Comparison of ENCODE assay signal across 10 cellular contexts in the genomic region with DNA sequence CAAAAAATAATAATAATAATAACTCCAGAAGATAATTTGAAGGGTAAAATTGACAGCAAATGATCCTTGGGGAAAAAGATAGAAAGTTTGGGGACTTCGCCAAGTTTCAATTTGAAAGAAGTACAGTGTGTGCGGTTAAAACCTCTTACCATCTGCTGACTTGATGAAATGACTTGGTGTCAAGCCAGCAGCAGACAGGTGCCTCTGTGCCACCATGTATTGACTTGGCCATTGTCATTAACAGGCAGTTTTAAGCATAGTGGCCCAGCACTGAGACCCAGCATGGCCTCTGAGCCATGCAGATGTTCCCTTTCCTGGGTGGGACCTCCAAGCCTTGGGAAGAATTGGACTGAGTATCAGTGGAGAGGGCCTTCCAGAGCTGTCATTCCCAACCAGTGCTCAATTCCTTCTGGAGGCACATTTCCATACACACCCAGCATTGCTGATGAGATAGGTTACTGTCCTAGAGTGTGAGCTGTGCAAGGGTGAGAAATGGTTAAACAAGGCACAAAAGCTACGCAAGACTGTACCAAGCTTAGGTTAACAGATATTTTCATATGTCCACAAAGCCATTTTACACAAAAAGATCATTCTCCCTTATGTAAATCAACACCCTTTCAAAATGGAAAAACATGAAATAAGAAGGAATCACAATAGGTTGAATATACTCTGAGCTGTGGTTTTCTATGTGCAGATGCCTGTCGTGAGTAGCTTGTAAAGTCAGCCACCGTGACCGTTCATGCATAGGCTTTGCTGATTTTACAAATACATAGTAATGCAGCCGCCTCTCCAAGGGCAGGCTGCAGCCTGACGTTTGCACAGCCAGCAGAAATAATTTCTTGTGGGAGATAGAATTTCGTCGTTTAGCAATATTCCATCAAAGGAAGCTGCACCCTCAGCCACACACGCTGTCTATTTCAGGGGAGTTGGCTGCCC. TPM values are rescaled to one million over a fixed set of nuclear protein-coding genes. Genes with fewer than 3 reads are reported as not detected.
DNase-seq lines count a peak whose midpoint lies in the region; ATAC-seq, FAIRE-seq and TF ChIP-seq lines count a peak whose summit lies in the region.
"Had no signal": no experiment of that assay in that cellular context is flagged by ENCODE, and none has a peak within 500 bp of the region (broad histone marks: within the 10 kb centered on the region; RNA-seq: fewer than 3 reads in every experiment).

No MANE protein-coding gene starts in this region.

- H3K4me1 Mint-ChIP-seq in T-helper 17 cell: peaks cover 2% of the 10 kb centered on the region
- H3K4me1 Mint-ChIP-seq in neural progenitor cell: peaks cover 25% of the 10 kb centered on the region

- H2AFZ ChIP-seq in neural progenitor cell (replicated peaks): no peak overlapping the region

- no peaks in the 10 kb centered on the region for H3K36me3 Mint-ChIP-seq in T-helper 17 cell (ENCODE audit: low read depth)
- no peaks in the 10 kb centered on the region for H3K36me3 Mint-ChIP-seq in neural progenitor cell

- no peak overlapping the region for H3K27ac Mint-ChIP-seq in T-helper 17 cell
- H3K27ac Mint-ChIP-seq in neural progenitor cell: no peak overlapping the region
- H3K27ac Mint-ChIP-seq: dendritic cell treated with granulocyte-macrophage colony-stimulating factor and Interleukin-4, amounts not matched to agents 40 ng/mL and 50 ng/mL, for 4 days had no signal

- peaks cover 6% of the 10 kb centered on the region for H3K4me1 ChIP-seq in effector memory CD4-positive, alpha-beta T cell (ENCODE audit: control insufficient read depth, insufficient read depth, low read length, poor library complexity, severe bottlenecking)
- H3K4me1 ChIP-seq in neural progenitor cell: peaks cover 14% of the 10 kb centered on the region

- no peaks in the 10 kb centered on the region for H3K9me3 Mint-ChIP-seq in neural progenitor cell
- H3K9me3 Mint-ChIP-seq: dendritic cell treated with granulocyte-macrophage colony-stimulating factor and Interleukin-4, amounts not matched to agents 40 ng/mL and 50 ng/mL, for 4 days had no signal

- H3F3A ChIP-seq in neural progenitor cell (ENCODE audit: low read depth): no peaks in the 10 kb centered on the region

- no peak overlapping the region for H3K4me3 ChIP-seq in effector memory CD4-positive, alpha-beta T cell (ENCODE audit: insufficient read depth, low read depth, low read length, poor library complexity, severe bottlenecking)
- no peak overlapping the region for H3K4me3 ChIP-seq in neural progenitor cell

- TF ChIP-seq CTCF in neural progenitor cell (IDR thresholded peaks at IDR 0.05): no peak

- H3K36me3 ChIP-seq in effector memory CD4-positive, alpha-beta T cell (ENCODE audit: control insufficient read depth, insufficient read depth, low read length): no peaks in the 10 kb centered on the region
- no peaks in the 10 kb centered on the region for H3K36me3 ChIP-seq in neural progenitor cell

- no peak overlapping the region for H3K27ac ChIP-seq in effector memory CD4-positive, alpha-beta T cell (ENCODE audit: insufficient read depth, low read length, poor library complexity, severe bottlenecking)
- no peak overlapping the region for H3K27ac ChIP-seq in neural progenitor cell

- ATAC-seq in HG02588 (IDR thresholded peaks at IDR 0.05; ENCODE audit: unreplicated experiment) (peak; percentile 74), T-helper 17 cell (no peak)

- no peak overlapping the region for H3K4me3 Mint-ChIP-seq in T-helper 17 cell
- H3K4me3 Mint-ChIP-seq in neural progenitor cell: no peak overlapping the region
- H3K4me3 Mint-ChIP-seq: dendritic cell treated with granulocyte-macrophage colony-stimulating factor and Interleukin-4, amounts not matched to agents 40 ng/mL and 50 ng/mL, for 4 days had no signal

- no peaks in the 10 kb centered on the region for H3K9me3 ChIP-seq in effector memory CD4-positive, alpha-beta T cell (ENCODE audit: control insufficient read depth, low read length)
- H3K9me3 ChIP-seq in T-helper 17 cell (ENCODE audit: control insufficient read depth, low read length, poor library complexity, severe bottlenecking) (no peaks in the 10 kb centered on the region), neural progenitor cell (ENCODE audit: low read depth) (no peaks in the 10 kb centered on the region)

- no peak overlapping the region for H3K4me2 ChIP-seq in neural progenitor cell

- FAIRE-seq in GM18507 (lab: Jason Lieb, UNC): peak; percentile 87

- H3K9ac ChIP-seq in neural progenitor cell: no peak overlapping the region

- no peak for DNase-seq in GM18507 (ENCODE audit: extremely low spot score, insufficient read length, low read depth)
- DNase-seq in NCI-H1092 (lab: John Stamatoyannopoulos, UW): peak; percentile 57
- DNase-seq in cerebellar cortex (ENCODE audit: low spot score): peak; percentile 3
- DNase-seq in germinal center (ENCODE audit: low spot score): no peak
- DNase-seq in effector memory CD4-positive, alpha-beta T cell: no peak
- no peak for DNase-seq in T-helper 17 cell
- DNase-seq in neural progenitor cell (ENCODE audit: low spot score): no peak
- DNase-seq: midbrain had no signal

- H3K79me2 ChIP-seq in neural progenitor cell (ENCODE audit: low read depth): no peaks in the 10 kb centered on the region

- H3K27me3 Mint-ChIP-seq in T-helper 17 cell (peaks cover 12% of the 10 kb centered on the region), neural progenitor cell (ENCODE audit: insufficient read depth, low read depth) (peaks cover 4% of the 10 kb centered on the region)

- H3K27me3 ChIP-seq in effector memory CD4-positive, alpha-beta T cell (replicated peaks; ENCODE audit: control insufficient read depth, insufficient read depth, low read length, poor library complexity, severe bottlenecking): no peaks in the 10 kb centered on the region
- peaks cover 9% of the 10 kb centered on the region for H3K27me3 ChIP-seq in neural progenitor cell

- H4K20me1 ChIP-seq in neural progenitor cell (ENCODE audit: low read depth): no peaks in the 10 kb centered on the region

RNA-seq across cellular contexts. Expression of a gene that starts 59.4 kb away (rescaled TPM):
- total RNA-seq in T-helper 17 cell (100 to 1,000 TPM; 102 to 125 TPM), neural progenitor cell (ENCODE audit: low replicate concordance) (43.9 TPM in 2 replicates)

Comparison
In these comparisons a context has a peak if more than half of its experiments do, and no peak if none do; other contexts are left out.
1. DNase-seq: peak in NCI-H1092 (single experiment) and cerebellar cortex (single experiment); none in GM18507 (single experiment), germinal center (single experiment), effector memory CD4-positive, alpha-beta T cell (0 of 3), T-helper 17 cell (0 of 3) and neural progenitor cell (single experiment).